In the genomic region with DNA sequence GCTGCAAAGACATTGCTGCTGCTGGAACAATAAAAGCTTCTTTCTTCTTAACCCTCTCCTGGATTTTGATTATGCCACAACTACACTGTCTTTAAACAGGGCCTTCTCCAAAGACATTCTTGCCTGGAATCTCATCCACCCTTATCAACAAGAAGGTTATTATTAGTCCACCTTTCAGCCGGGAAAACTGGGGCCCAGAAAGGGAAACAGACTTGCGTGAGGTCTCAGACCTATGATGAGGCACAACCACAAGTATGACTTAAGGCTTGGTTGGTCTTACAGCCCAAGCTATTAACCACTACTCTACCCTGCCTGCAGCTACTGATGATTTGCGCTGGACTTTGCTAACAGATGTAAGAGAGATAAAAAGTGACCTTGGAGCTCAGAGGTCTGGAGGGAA, we compare ENCODE assay signal across 17 cellular contexts.
DNase-seq lines count a peak whose midpoint lies in the region; ATAC-seq and TF ChIP-seq lines count a peak whose summit lies in the region.
"Had no signal": no experiment of that assay in that cellular context is flagged by ENCODE, and none has a peak within 500 bp of the region (broad histone marks: within the 10 kb centered on the region; RNA-seq: fewer than 3 reads in every experiment).

No MANE protein-coding gene starts in this region.

- peaks cover 10% of the 10 kb centered on the region for H3K4me1 ChIP-seq in parathyroid adenoma
- no peaks in the 10 kb centered on the region for H3K4me1 ChIP-seq in ovary (ENCODE audit: insufficient read depth)

- TF ChIP-seq POLR2A in ovary (IDR thresholded peaks at IDR 0.05), result no peak

- no peak for TF ChIP-seq EP300 in ovary (IDR thresholded peaks at IDR 0.05)

- H3K9me3 ChIP-seq in parathyroid adenoma (ENCODE audit: control insufficient read depth, low read length), result no peaks in the 10 kb centered on the region
- H3K9me3 ChIP-seq in ovary, result peaks cover 0 to 3% of the 10 kb centered on the region in 2 donors

- H2AFZ ChIP-seq in parathyroid adenoma, result peak overlapping the region; percentile 53

- H3K27ac ChIP-seq in parathyroid adenoma (no peak overlapping the region), ovary (no peak overlapping the region)
- H3K27ac ChIP-seq: C4-2B had no signal

- H3K9ac ChIP-seq in parathyroid adenoma, result no peak overlapping the region

- no peak for ATAC-seq in HG03460 (IDR thresholded peaks at IDR 0.05; ENCODE audit: unreplicated experiment)
- ATAC-seq: HCT116 had no signal

- H3K4me3 ChIP-seq in choroid plexus epithelial cell (ENCODE audit: low read depth, low read length), result no peak overlapping the region
- H3K4me3 ChIP-seq in parathyroid adenoma (ENCODE audit: low read depth, low read length), result no peak overlapping the region
- H3K4me3 ChIP-seq in ovary, result no peak overlapping the region

- H3K4me2 ChIP-seq in parathyroid adenoma (ENCODE audit: low read length), result no peak overlapping the region

- WGBS in ovary, 3 donors, result 27 to 36% (median 36%) methylated on average over 3 of the region's 3 CpGs

- intact Hi-C loops in ovary (cut with DNase I), result no loop called here

- TF ChIP-seq CTCF in choroid plexus epithelial cell (conservative IDR thresholded peaks at IDR 0.05; ENCODE audit: low read depth, low read length) (no peak), parathyroid adenoma (IDR thresholded peaks at IDR 0.05) (no peak), ovary (IDR thresholded peaks at IDR 0.05) (no peak)

- no peaks in the 10 kb centered on the region for H3K36me3 ChIP-seq in parathyroid adenoma (ENCODE audit: control insufficient read depth, insufficient read depth, low read length)
- H3K36me3 ChIP-seq in ovary, result no peaks in the 10 kb centered on the region

- H3K79me2 ChIP-seq in parathyroid adenoma, result no peaks in the 10 kb centered on the region

- peak; percentile 11 for DNase-seq in ELR (ENCODE audit: low read depth)
- DNase-seq in NCI-H2227 treated with DMSO at 0.1 percent for 48 hours (lab: John Stamatoyannopoulos, UW), result peak; percentile 86
- DNase-seq in choroid plexus epithelial cell (ENCODE audit: low read depth), result peak; percentile 8
- no peak for DNase-seq in COLO829 (ENCODE audit: low spot score)
- DNase-seq in ovary, result no peak
- DNase-seq: ACHN; AML-193; CD4-positive, alpha-beta T cell; DMS153; GF-D8; GOT3; H7; HFFc6 had no signal

- H3K27me3 ChIP-seq in parathyroid adenoma (ENCODE audit: control insufficient read depth, insufficient read depth, low read length), result no peaks in the 10 kb centered on the region
- H3K27me3 ChIP-seq in ovary, result no peaks in the 10 kb centered on the region

Comparison
In these comparisons a context has a peak if more than half of its experiments do, and no peak if none do; other contexts are left out.
1. DNase-seq: peak in ELR (single experiment), NCI-H2227 treated with DMSO at 0.1 percent for 48 hours (single experiment) and choroid plexus epithelial cell (single experiment); none in COLO829 (single experiment) and ovary (0 of 5).